Comparison of ENCODE assay signal across 8 cellular contexts in genomic region chr15:90201944-90202375, GRCh38. TPM values are rescaled to one million over a fixed set of nuclear protein-coding genes. Genes with fewer than 3 reads are reported as not detected.
A peak's percentile ranks its signal among the peaks of the same experiment; 100 is the strongest.
DNase-seq lines count a peak whose midpoint lies in the region; ATAC-seq and TF ChIP-seq lines count a peak whose summit lies in the region.

No MANE protein-coding gene starts in this region.

- peak overlapping the region; percentile 36 for H3K27ac Mint-ChIP-seq in T-helper 2 cell treated with Interferon-gamma antibody and Interleukin-4, amounts not matched to agents 5 μg/mL and 100 μg/mL, for 36 hours

- ATAC-seq in HG03521 (IDR thresholded peaks at IDR 0.05; ENCODE audit: unreplicated experiment), result no peak
- no peak for ATAC-seq in HG03432 (IDR thresholded peaks at IDR 0.05; ENCODE audit: unreplicated experiment)

- TF ChIP-seq CTCF in WI38 (IDR thresholded peaks at IDR 0.05; ENCODE audit: low read depth, low read length) (no peak), hepatocyte (IDR thresholded peaks at IDR 0.05; ENCODE audit: poor library complexity) (no peak), smooth muscle cell (IDR thresholded peaks at IDR 0.05; ENCODE audit: borderline replicate concordance, insufficient read depth, poor library complexity, severe bottlenecking) (no peak)

- peak overlapping the region; percentile 83 for H3K4me3 Mint-ChIP-seq in T-helper 2 cell treated with Interferon-gamma antibody and Interleukin-4, amounts not matched to agents 5 μg/mL and 100 μg/mL, for 36 hours

- no peaks in the 10 kb centered on the region for H3K9me3 Mint-ChIP-seq in T-helper 2 cell treated with Interferon-gamma antibody and Interleukin-4, amounts not matched to agents 5 μg/mL and 100 μg/mL, for 36 hours

- no peaks in the 10 kb centered on the region for H3K9me3 ChIP-seq in hepatocyte (ENCODE audit: low read depth)
- no peaks in the 10 kb centered on the region for H3K9me3 ChIP-seq in smooth muscle cell (replicated peaks; ENCODE audit: low read depth)

- H3K4me3 ChIP-seq in WI38 (ENCODE audit: low read depth, low read length), result peak overlapping the region; percentile 83
- peak overlapping the region; percentile 100 for H3K4me3 ChIP-seq in hepatocyte
- peak overlapping the region; percentile 99 for H3K4me3 ChIP-seq in smooth muscle cell

- H3K36me3 Mint-ChIP-seq in T-helper 2 cell treated with Interferon-gamma antibody and Interleukin-4, amounts not matched to agents 5 μg/mL and 100 μg/mL, for 36 hours (ENCODE audit: low read depth), result peaks cover 2% of the 10 kb centered on the region

- H3K27ac ChIP-seq in hepatocyte (peak overlapping the region; percentile 94), smooth muscle cell (ENCODE audit: low read depth) (no peak overlapping the region)

- H3F3A ChIP-seq in smooth muscle cell (ENCODE audit: low read depth), result peaks cover 15% of the 10 kb centered on the region

- peak overlapping the region; percentile 97 for H3K4me2 ChIP-seq in hepatocyte
- peak overlapping the region; percentile 100 for H3K4me2 ChIP-seq in smooth muscle cell

- no peaks in the 10 kb centered on the region for H3K9me2 ChIP-seq in hepatocyte (replicated peaks; ENCODE audit: insufficient read depth)

- peak overlapping the region; percentile 91 for H2AFZ ChIP-seq in hepatocyte
- H2AFZ ChIP-seq in smooth muscle cell (ENCODE audit: low read depth), result peak overlapping the region; percentile 89

- DNase-seq in T-helper 2 cell treated with Interferon-gamma antibody and Interleukin-4, amounts not matched to agents 5 μg/mL and 100 μg/mL, for 36 hours (ENCODE audit: low spot score), result no peak
- DNase-seq in T-helper 2 cell (no peak), hepatocyte (ENCODE audit: low spot score) (no peak), smooth muscle cell (lab: John Stamatoyannopoulos, UW; ENCODE audit: unreplicated experiment) (no peak), NCI-H524 (lab: John Stamatoyannopoulos, UW) (no peak)

- H3K79me2 ChIP-seq in hepatocyte (peaks cover 55% of the 10 kb centered on the region), smooth muscle cell (ENCODE audit: low read depth) (peaks cover 50% of the 10 kb centered on the region)

- WGBS in hepatocyte (ENCODE audit: low lambda C conversion rate, missing lambda C conversion rate), result 3% methylated on average over 16 of the region's 25 CpGs
- WGBS in smooth muscle cell (ENCODE audit: low lambda C conversion rate), result 1% methylated on average over 20 of the region's 25 CpGs

- H3K4me1 ChIP-seq in hepatocyte (ENCODE audit: insufficient read depth) (peaks cover 21% of the 10 kb centered on the region), smooth muscle cell (ENCODE audit: low read depth) (peaks cover 14% of the 10 kb centered on the region)

- peaks cover 17% of the 10 kb centered on the region for H3K4me1 Mint-ChIP-seq in T-helper 2 cell treated with Interferon-gamma antibody and Interleukin-4, amounts not matched to agents 5 μg/mL and 100 μg/mL, for 36 hours (ENCODE audit: low read depth)

- peaks cover 28% of the 10 kb centered on the region for H4K20me1 ChIP-seq in hepatocyte (ENCODE audit: insufficient read depth, poor library complexity, severe bottlenecking)
- H4K20me1 ChIP-seq in smooth muscle cell (ENCODE audit: low read depth), result peaks cover 56% of the 10 kb centered on the region

- H3K27me3 ChIP-seq in hepatocyte (no peaks in the 10 kb centered on the region), smooth muscle cell (ENCODE audit: low read depth) (no peaks in the 10 kb centered on the region)

- H3K27me3 Mint-ChIP-seq in T-helper 2 cell treated with Interferon-gamma antibody and Interleukin-4, amounts not matched to agents 5 μg/mL and 100 μg/mL, for 36 hours (ENCODE audit: low read depth), result peaks cover 6% of the 10 kb centered on the region

- H3K9ac ChIP-seq in smooth muscle cell (ENCODE audit: low read depth), result peak overlapping the region; percentile 62

- no peaks in the 10 kb centered on the region for H3K36me3 ChIP-seq in hepatocyte (replicated peaks; ENCODE audit: insufficient read depth, low read depth)
- H3K36me3 ChIP-seq in smooth muscle cell (ENCODE audit: low read depth), result no peaks in the 10 kb centered on the region

RNA-seq across cellular contexts. Expression of gene SEMA4B, which starts 0.8 kb away (rescaled TPM):
- total RNA-seq in hepatocyte (19.2 and 27.8 TPM in 2 replicates), smooth muscle cell (26.5 and 29.6 TPM in 2 replicates)
- polyA plus RNA-seq in hepatocyte (43.5 and 47.9 TPM in 2 replicates), smooth muscle cell (51.4 and 57.1 TPM in 2 replicates)

RNA-seq across cellular contexts. Expression of gene CIB1, which starts 31.8 kb away (rescaled TPM):
- total RNA-seq in hepatocyte (49.6 and 53.3 TPM in 2 replicates), smooth muscle cell (33.9 and 37.3 TPM in 2 replicates)
- polyA plus RNA-seq in hepatocyte (161 and 163 TPM in 2 replicates), smooth muscle cell (110 and 132 TPM in 2 replicates)

RNA-seq across cellular contexts. Expression of gene GDPGP1, which starts 32.0 kb away (rescaled TPM):
- total RNA-seq in hepatocyte (5.1 and 6.8 TPM in 2 replicates), smooth muscle cell (0.09 and 0.40 TPM in 2 replicates)
- polyA plus RNA-seq in hepatocyte (0.56 and 1.7 TPM in 2 replicates), smooth muscle cell (0.21 and 1.2 TPM in 2 replicates)

RNA-seq across cellular contexts. Expression of gene TTLL13, which starts 47.4 kb away (rescaled TPM):
- not detected in 2 replicates for total RNA-seq in hepatocyte
- polyA plus RNA-seq in hepatocyte, result 0.27 TPM in 1 of 2 replicates, not detected in the other
- total RNA-seq in smooth muscle cell, result 0.36 TPM in 1 of 2 replicates, not detected in the other
- 0.15 and 0.19 TPM in 2 replicates for polyA plus RNA-seq in smooth muscle cell
